Comparison of ENCODE assay signal across 8 cellular contexts in the genomic region with DNA sequence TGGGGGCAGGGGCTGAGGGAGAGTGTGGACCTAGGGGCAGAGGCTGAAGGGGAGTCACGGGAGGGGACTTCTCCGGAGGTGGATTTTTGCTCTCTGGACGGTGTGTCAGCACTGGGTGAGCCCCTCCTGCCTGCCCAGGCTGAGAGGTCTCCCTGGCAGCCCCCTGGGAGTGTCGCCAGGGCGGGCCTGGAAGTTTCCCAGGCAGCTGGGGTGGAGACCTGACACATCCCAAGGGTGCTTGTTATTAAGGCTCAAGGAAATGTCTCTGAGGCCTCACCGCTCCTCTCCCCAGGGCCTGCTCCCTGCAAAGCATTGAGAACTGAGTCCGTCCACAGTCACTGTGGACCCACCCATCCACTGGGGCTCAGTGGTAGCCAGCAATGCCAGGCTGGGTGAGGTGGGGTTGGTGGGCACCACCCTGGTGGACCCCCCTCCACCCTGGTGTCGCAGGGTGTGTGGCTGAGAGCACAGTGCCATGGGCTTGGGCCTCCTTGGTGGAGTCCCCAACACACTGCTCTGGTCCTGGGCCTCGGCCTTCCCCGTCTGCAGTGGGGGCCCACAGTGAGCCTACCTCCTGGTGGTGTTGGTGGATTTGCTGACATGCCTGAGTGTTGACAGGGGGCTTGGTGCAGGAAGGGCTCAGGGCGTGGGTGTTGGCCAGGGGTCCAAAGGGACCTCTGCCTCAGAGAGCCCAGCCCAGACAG. TPM values are rescaled to one million over a fixed set of nuclear protein-coding genes. Genes with fewer than 3 reads are reported as not detected.
DNase-seq lines count a peak whose midpoint lies in the region; TF ChIP-seq lines count a peak whose summit lies in the region.

No MANE protein-coding gene starts in this region.

- H3K4me3 ChIP-seq in dorsolateral prefrontal cortex (peak overlapping the region in 56 of 59 donors; percentile 4 to 100 (median 62)), muscle layer of duodenum (ENCODE audit: low read depth in 1 of 2, low read length in 2 of 2) (peak overlapping the region; percentile 44 to 47), uterus (peak overlapping the region; percentile 77 to 86)

- DNase-seq in activated naive CD4-positive, alpha-beta T cell treated with anti-CD3 and anti-CD28 coated beads for 36 hours, result no peak
- DNase-seq in dorsolateral prefrontal cortex (no peak), uterus (peak in 1 of 2 donors; percentile 29), globus pallidus (ENCODE audit: low spot score) (no peak), NCI-H1436 (lab: John Stamatoyannopoulos, UW) (no peak), HPDE6-E6E7 (ENCODE audit: extremely low spot score) (no peak)

- TF ChIP-seq POLR2A in uterus (IDR thresholded peaks at IDR 0.05), result no peak

- peak overlapping the region; percentile 17 for H3K27ac Mint-ChIP-seq in activated naive CD4-positive, alpha-beta T cell treated with anti-CD3 and anti-CD28 coated beads, Interleukin-2, amount 50 U/mL, for 24 hours
- H3K27ac Mint-ChIP-seq in activated naive CD4-positive, alpha-beta T cell treated with anti-CD3 and anti-CD28 coated beads for 36 hours, result no peak overlapping the region

- H3K4me1 ChIP-seq in muscle layer of duodenum (ENCODE audit: control insufficient read depth in 1 of 2, insufficient read depth in 2 of 2, low read length in 2 of 2) (peaks cover 15 to 59% of the 10 kb centered on the region in 2 donors), uterus (peaks cover 33 to 46% of the 10 kb centered on the region in 2 donors)

- H3K4me1 Mint-ChIP-seq in activated naive CD4-positive, alpha-beta T cell treated with anti-CD3 and anti-CD28 coated beads, Interleukin-2, amount 50 U/mL, for 24 hours, result peaks cover 35% of the 10 kb centered on the region
- H3K4me1 Mint-ChIP-seq in activated naive CD4-positive, alpha-beta T cell treated with anti-CD3 and anti-CD28 coated beads for 36 hours (ENCODE audit: low read depth), result peaks cover 43% of the 10 kb centered on the region

- H3K9me3 ChIP-seq in muscle layer of duodenum (ENCODE audit: control insufficient read depth in 1 of 2, low read length in 2 of 2) (no peaks in the 10 kb centered on the region), uterus (no peaks in the 10 kb centered on the region)

- CTCF ChIA-PET in activated naive CD4-positive, alpha-beta T cell treated with anti-CD3 and anti-CD28 coated beads for 36 hours (lab: Charles Lee), result no interaction called here

- intact Hi-C loops in activated naive CD4-positive, alpha-beta T cell treated with anti-CD3 and anti-CD28 coated beads for 36 hours (cut with micrococcal nuclease), result no loop called here
- intact Hi-C loops in dorsolateral prefrontal cortex (cut with DNase I) (loop anchor here (5.0 kb wide), 1 partner anchor 72 kb away; no protein-coding TSS in a partner anchor), uterus (cut with DNase I; ENCODE audit: low total_unique reads) (loop anchor here (5.0 kb wide), 1 partner anchor 67 kb away; no protein-coding TSS in a partner anchor)

- H3K9me3 Mint-ChIP-seq in activated naive CD4-positive, alpha-beta T cell treated with anti-CD3 and anti-CD28 coated beads, Interleukin-2, amount 50 U/mL, for 24 hours, result no peaks in the 10 kb centered on the region
- H3K9me3 Mint-ChIP-seq in activated naive CD4-positive, alpha-beta T cell treated with anti-CD3 and anti-CD28 coated beads for 36 hours, result no peaks in the 10 kb centered on the region

- peak overlapping the region; percentile 33 for H3K4me3 Mint-ChIP-seq in activated naive CD4-positive, alpha-beta T cell treated with anti-CD3 and anti-CD28 coated beads, Interleukin-2, amount 50 U/mL, for 24 hours
- H3K4me3 Mint-ChIP-seq in activated naive CD4-positive, alpha-beta T cell treated with anti-CD3 and anti-CD28 coated beads for 36 hours, result no peak overlapping the region

- H3K36me3 ChIP-seq in muscle layer of duodenum (ENCODE audit: control insufficient read depth in 1 of 2, insufficient read depth in 2 of 2, low read length in 2 of 2) (no peaks in the 10 kb centered on the region), uterus (no peaks in the 10 kb centered on the region)

- TF ChIP-seq CTCF in dorsolateral prefrontal cortex (IDR thresholded peaks at IDR 0.05 in 54 of 56, conservative IDR thresholded peaks at IDR 0.05 in 2 of 56; ENCODE audit: low read depth in 1 of 56, partially characterized antibody in 56 of 56) (no peak), uterus (IDR thresholded peaks at IDR 0.05) (no peak)

- no peaks in the 10 kb centered on the region for H3K27me3 Mint-ChIP-seq in activated naive CD4-positive, alpha-beta T cell treated with anti-CD3 and anti-CD28 coated beads, Interleukin-2, amount 50 U/mL, for 24 hours
- no peaks in the 10 kb centered on the region for H3K27me3 Mint-ChIP-seq in activated naive CD4-positive, alpha-beta T cell treated with anti-CD3 and anti-CD28 coated beads for 36 hours (ENCODE audit: low read depth)

- H3K36me3 Mint-ChIP-seq in activated naive CD4-positive, alpha-beta T cell treated with anti-CD3 and anti-CD28 coated beads, Interleukin-2, amount 50 U/mL, for 24 hours, result no peaks in the 10 kb centered on the region
- H3K36me3 Mint-ChIP-seq in activated naive CD4-positive, alpha-beta T cell treated with anti-CD3 and anti-CD28 coated beads for 36 hours (ENCODE audit: low read depth), result no peaks in the 10 kb centered on the region

- no peaks in the 10 kb centered on the region for H3K27me3 ChIP-seq in dorsolateral prefrontal cortex
- no peaks in the 10 kb centered on the region for H3K27me3 ChIP-seq in muscle layer of duodenum (ENCODE audit: low read depth, low read length)
- no peaks in the 10 kb centered on the region for H3K27me3 ChIP-seq in uterus

- H3K27ac ChIP-seq in dorsolateral prefrontal cortex (peak overlapping the region in 57 of 59 donors; percentile 32 to 96 (median 83)), muscle layer of duodenum (ENCODE audit: low read length) (no peak overlapping the region), uterus (peak overlapping the region; percentile 91 to 99)

RNA-seq across cellular contexts. Expression of a gene that starts 2.5 kb away (rescaled TPM):
- total RNA-seq in activated naive CD4-positive, alpha-beta T cell treated with anti-CD3 and anti-CD28 coated beads for 36 hours, result 100 to 1,000 TPM; 127 to 128 TPM
- 100 to 1,000 TPM; 342 to 666 (median 436) TPM for total RNA-seq in dorsolateral prefrontal cortex
- total RNA-seq in uterus, result 100 to 1,000 TPM; 394 to 852 (median 626) TPM

RNA-seq across cellular contexts. Expression of a gene that starts 20.9 kb away (rescaled TPM):
- total RNA-seq in activated naive CD4-positive, alpha-beta T cell treated with anti-CD3 and anti-CD28 coated beads for 36 hours, result 10 to 100 TPM; 41.9 to 42.0 TPM
- 10 to 100 TPM; 23.7 to 48.6 (median 34.3) TPM for total RNA-seq in dorsolateral prefrontal cortex
- 10 to 100 TPM; 11.0 to 66.5 (median 26.2) TPM for total RNA-seq in uterus
